1 cellular context compared by ENCODE assay signal in the genomic region with DNA sequence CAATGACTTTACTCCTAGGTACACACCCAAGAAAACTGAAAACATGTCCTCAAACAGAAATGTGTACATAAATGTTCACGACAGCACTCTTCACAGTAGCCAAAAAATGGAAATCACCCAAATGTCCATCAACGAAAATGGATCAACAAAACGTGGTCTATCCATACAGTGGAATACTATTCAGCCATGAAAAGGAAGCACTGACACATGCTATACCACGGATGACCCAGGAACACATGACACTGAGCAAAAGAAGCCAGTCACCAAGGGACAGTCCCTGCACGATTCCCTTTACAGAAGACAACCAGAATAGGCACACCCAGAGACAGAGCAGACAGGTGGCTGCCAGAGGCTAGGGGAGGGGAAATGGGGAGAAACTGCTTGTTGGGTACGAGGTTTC.
TF ChIP-seq lines count a peak whose summit lies in the region.

No MANE protein-coding gene starts in this region.

TF ChIP-seq in HepG2, 621 proteins besides CTCF, POLR2A, EP300 and RAD21:
- TF ChIP-seq SOX6 (IDR thresholded peaks at IDR 0.05) (no peak), SOX6 (CRISPR knock-in tag; IDR thresholded peaks at IDR 0.05) (no peak), THAP11 (CRISPR knock-in tag; IDR thresholded peaks at IDR 0.05) (no peak), SP5 (CRISPR knock-in tag; IDR thresholded peaks at IDR 0.05; ENCODE audit: borderline replicate concordance, low read depth) (no peak), ZMYM3 (CRISPR knock-in tag; IDR thresholded peaks at IDR 0.05) (peak; percentile 66; the same call in 1 of the 2 replicates)
